Comparison of ENCODE assay signal across 9 cellular contexts in the genomic region with DNA sequence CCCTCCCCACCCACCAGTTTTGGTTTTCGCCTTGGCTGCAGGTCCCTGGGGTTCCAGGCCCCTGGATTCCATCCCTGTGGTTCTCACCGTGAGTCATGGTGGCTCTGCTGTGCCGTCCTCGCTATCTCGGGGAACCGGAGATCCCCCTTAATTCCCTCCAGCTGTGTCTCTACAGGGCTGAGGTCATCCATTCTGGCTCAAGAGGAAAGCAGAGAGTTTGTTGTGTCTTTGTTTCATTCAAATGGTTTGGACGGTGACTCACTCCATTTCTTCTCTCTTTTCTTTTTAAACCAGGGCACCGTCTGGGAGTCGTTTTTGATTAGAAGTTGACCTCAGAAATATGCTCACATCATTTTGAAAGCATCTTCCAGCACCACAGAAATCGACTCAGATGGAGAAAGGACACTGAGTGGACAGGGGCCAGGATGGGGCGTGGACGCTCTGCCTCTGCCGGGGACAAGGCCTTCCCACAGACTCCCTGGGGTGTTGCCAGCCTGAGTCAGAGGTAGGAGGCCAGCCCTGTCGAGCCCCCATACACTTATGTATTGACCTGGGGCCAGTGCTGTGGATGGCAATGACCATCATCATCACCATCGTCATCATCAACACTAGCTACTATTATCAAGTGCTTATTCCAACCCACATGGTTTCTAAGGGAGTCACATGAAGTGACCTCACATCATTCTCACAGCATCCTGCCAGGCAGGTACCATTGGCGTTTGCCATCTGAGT.
DNase-seq lines count a peak whose midpoint lies in the region; ATAC-seq, FAIRE-seq and TF ChIP-seq lines count a peak whose summit lies in the region.
"Had no signal": no experiment of that assay in that cellular context is flagged by ENCODE, and none has a peak within 500 bp of the region (broad histone marks: within the 10 kb centered on the region; RNA-seq: fewer than 3 reads in every experiment).

No MANE protein-coding gene starts in this region.

- H3K4me3 ChIP-seq in mammary epithelial cell (replicated peaks in 1 of 3; ENCODE audit: insufficient read depth in 1 of 3, low read depth in 2 of 3, low read length in 3 of 3), result no peak overlapping the region
- H3K4me3 ChIP-seq in kidney (ENCODE audit: low read length in 2 of 2), result no peak overlapping the region
- H3K4me3 ChIP-seq in tibial nerve, result no peak overlapping the region
- no peak overlapping the region for H3K4me3 ChIP-seq in testis

- peaks cover 7% of the 10 kb centered on the region for H3K9me3 Mint-ChIP-seq in activated CD4-positive, alpha-beta T cell treated with anti-CD3 and anti-CD28 coated beads for 36 hours (ENCODE audit: low read depth)

- H3K27ac Mint-ChIP-seq in activated CD4-positive, alpha-beta T cell treated with anti-CD3 and anti-CD28 coated beads for 36 hours, result no peak overlapping the region

- no peak for FAIRE-seq in kidney (lab: Jason Lieb, UNC)

- H3K27me3 ChIP-seq in mammary epithelial cell (ENCODE audit: insufficient read depth, low read length) (no peaks in the 10 kb centered on the region), tibial nerve (no peaks in the 10 kb centered on the region), testis (no peaks in the 10 kb centered on the region)

- POLR2A ChIA-PET in activated CD4-positive, alpha-beta T cell treated with anti-CD3 and anti-CD28 coated beads for 36 hours (lab: Charles Lee), result no interaction called here

- H3K27ac ChIP-seq in mammary epithelial cell (ENCODE audit: insufficient read depth, low read depth, low read length) (peak overlapping the region; percentile 87), kidney (ENCODE audit: low read depth in 2 of 2, low read length in 2 of 2) (no peak overlapping the region), tibial nerve (peak overlapping the region in 3 of 4 donors; percentile 36 to 76 (median 73)), testis (no peak overlapping the region)

- no peak overlapping the region for H3K4me3 Mint-ChIP-seq in activated CD4-positive, alpha-beta T cell treated with anti-CD3 and anti-CD28 coated beads for 36 hours

- in situ Hi-C loops in mammary epithelial cell (cut with MboI; ENCODE audit: low sequenced_read_pairs in 2 of 2), result loop anchor here (10.0 to 25.0 kb wide), 2 partner anchors 382 to 721 kb away; no protein-coding TSS in a partner anchor

- H3K79me2 ChIP-seq in mammary epithelial cell (ENCODE audit: insufficient read depth, low read length), result no peaks in the 10 kb centered on the region

- intact Hi-C loops in mammary epithelial cell (cut with micrococcal nuclease) (no loop called here), kidney (cut with DNase I) (no loop called here), testis (cut with DNase I; ENCODE audit: low total_unique reads) (no loop called here)
- intact Hi-C loops in activated CD4-positive, alpha-beta T cell treated with anti-CD3 and anti-CD28 coated beads for 36 hours (cut with DNase I, micrococcal nuclease), result no loop called here

- H3K9ac ChIP-seq in mammary epithelial cell (ENCODE audit: insufficient read depth, low read length) (peak overlapping the region; percentile 35), kidney (ENCODE audit: low read length in 2 of 2) (no peak overlapping the region)

- H2AFZ ChIP-seq in mammary epithelial cell (ENCODE audit: low read depth, low read length), result peak overlapping the region; percentile 4

- 4% methylated on average over 11 of the region's 16 CpGs for WGBS in mammary epithelial cell (ENCODE audit: low coverage, missing lambda C conversion rate)
- 21 to 38% methylated on average over 16 of the region's 16 CpGs for WGBS in tibial nerve, 2 donors
- 64 to 75% methylated on average over 13 to 16 of the region's 16 CpGs for WGBS in testis, 2 donors

- TF ChIP-seq POLR2A in tibial nerve (IDR thresholded peaks at IDR 0.05) (no peak), testis (IDR thresholded peaks at IDR 0.05) (no peak)

- H3K9me3 ChIP-seq in mammary epithelial cell (replicated peaks; ENCODE audit: insufficient read depth, low read length) (peaks cover 7% of the 10 kb centered on the region), kidney (ENCODE audit: control insufficient read depth in 1 of 2, low read length in 2 of 2) (peaks cover 0 to 4% of the 10 kb centered on the region in 2 donors), tibial nerve (peaks cover 0 to 20% (median 0%) of the 10 kb centered on the region in 4 donors), testis (no peaks in the 10 kb centered on the region)

- TF ChIP-seq CTCF in mammary epithelial cell (conservative IDR thresholded peaks at IDR 0.05 in 1 of 2, IDR thresholded peaks at IDR 0.05 in 1 of 2; ENCODE audit: extremely low read depth in 1 of 2, insufficient read depth in 1 of 2, low read depth in 1 of 2, low read length in 2 of 2) (no peak), kidney (IDR thresholded peaks at IDR 0.05; ENCODE audit: borderline replicate concordance, extremely low read depth, insufficient read depth) (no peak), tibial nerve (IDR thresholded peaks at IDR 0.05) (no peak), testis (IDR thresholded peaks at IDR 0.05) (no peak)

- H3K4me1 ChIP-seq in mammary epithelial cell (ENCODE audit: insufficient read depth, low read length) (peaks cover 20% of the 10 kb centered on the region), kidney (ENCODE audit: control insufficient read depth in 1 of 2, insufficient read depth in 1 of 2, low read depth in 1 of 2, low read length in 2 of 2) (no peaks in the 10 kb centered on the region), tibial nerve (peaks cover 0 to 13% (median 3%) of the 10 kb centered on the region in 4 donors), testis (no peaks in the 10 kb centered on the region)

- no peaks in the 10 kb centered on the region for H4K20me1 ChIP-seq in mammary epithelial cell (ENCODE audit: insufficient read depth, low read length)

- dilution Hi-C loops in mammary epithelial cell (cut with HindIII; ENCODE audit: low sequenced_read_pairs), result no loop called here

- H3K27me3 Mint-ChIP-seq in activated CD4-positive, alpha-beta T cell treated with anti-CD3 and anti-CD28 coated beads for 36 hours, result no peaks in the 10 kb centered on the region

- no peak for TF ChIP-seq EP300 in tibial nerve (IDR thresholded peaks at IDR 0.05)

- peak; percentile 99 for DNase-seq in HT1080 (ENCODE audit: low read depth)
- peak; percentile 98 for DNase-seq in mammary epithelial cell
- peak; percentile 83 for DNase-seq in kidney
- peak; percentile 56 to 57 for DNase-seq in tibial nerve (ENCODE audit: low spot score in 2 of 2)
- DNase-seq in NCI-H187 (lab: John Stamatoyannopoulos, UW), result no peak
- no peak for DNase-seq in testis
- DNase-seq in activated CD4-positive, alpha-beta T cell treated with anti-CD3 and anti-CD28 coated beads for 36 hours, result no peak
- DNase-seq: stimulated activated naive CD4-positive, alpha-beta T cell had no signal

- BruUV-seq in mammary epithelial cell (replicated peaks; lab: Mats Ljungman, UMichigan), result no TSS peak

- ATAC-seq in HG03342 (IDR thresholded peaks at IDR 0.05; ENCODE audit: unreplicated experiment), result no peak
- ATAC-seq in activated CD4-positive, alpha-beta T cell treated with anti-CD3 and anti-CD28 coated beads for 36 hours, result no peak

- no peaks in the 10 kb centered on the region for H3K36me3 Mint-ChIP-seq in activated CD4-positive, alpha-beta T cell treated with anti-CD3 and anti-CD28 coated beads for 36 hours (ENCODE audit: low read depth)

- H3K4me2 ChIP-seq in mammary epithelial cell (ENCODE audit: insufficient read depth, low read depth, low read length), result no peak overlapping the region

- no peaks in the 10 kb centered on the region for H3K4me1 Mint-ChIP-seq in activated CD4-positive, alpha-beta T cell treated with anti-CD3 and anti-CD28 coated beads for 36 hours

- no peaks in the 10 kb centered on the region for H3K36me3 ChIP-seq in mammary epithelial cell (ENCODE audit: insufficient read depth, low read length)
- H3K36me3 ChIP-seq in kidney (ENCODE audit: control insufficient read depth in 1 of 2, insufficient read depth in 2 of 2, low read length in 2 of 2), result no peaks in the 10 kb centered on the region
- H3K36me3 ChIP-seq in tibial nerve, result no peaks in the 10 kb centered on the region
- no peaks in the 10 kb centered on the region for H3K36me3 ChIP-seq in testis (ENCODE audit: low read depth, missing control alignments)

- CTCF ChIA-PET in mammary epithelial cell (lab: Charles Lee; ENCODE audit: low non-redundant PET), result interaction anchor here (0.7 kb wide), 1 partner anchor 250 kb away, joined by 3 read pairs; no protein-coding TSS in a partner anchor
- CTCF ChIA-PET in activated CD4-positive, alpha-beta T cell treated with anti-CD3 and anti-CD28 coated beads for 36 hours (lab: Charles Lee), result interaction anchor here (0.5 to 1.7 kb wide), 4 partner anchors 12 to 379 kb away, joined by 3 to 4 read pairs (median 3); no protein-coding TSS in a partner anchor

Comparison
In these comparisons a context has a peak if more than half of its experiments do, and no peak if none do; other contexts are left out.
1. DNase-seq: peak in HT1080 (single experiment), mammary epithelial cell (single experiment), kidney (single experiment) and tibial nerve (2 of 2); none in NCI-H187 (0 of 2), testis (single experiment) and activated CD4-positive, alpha-beta T cell treated with anti-CD3 and anti-CD28 coated beads for 36 hours (single experiment).
2. H3K27ac ChIP-seq: peak in mammary epithelial cell (single experiment) and tibial nerve (3 of 4); none in kidney (0 of 2) and testis (0 of 2).